Comparison of ENCODE assay signal across 31 cellular contexts in the genomic region with DNA sequence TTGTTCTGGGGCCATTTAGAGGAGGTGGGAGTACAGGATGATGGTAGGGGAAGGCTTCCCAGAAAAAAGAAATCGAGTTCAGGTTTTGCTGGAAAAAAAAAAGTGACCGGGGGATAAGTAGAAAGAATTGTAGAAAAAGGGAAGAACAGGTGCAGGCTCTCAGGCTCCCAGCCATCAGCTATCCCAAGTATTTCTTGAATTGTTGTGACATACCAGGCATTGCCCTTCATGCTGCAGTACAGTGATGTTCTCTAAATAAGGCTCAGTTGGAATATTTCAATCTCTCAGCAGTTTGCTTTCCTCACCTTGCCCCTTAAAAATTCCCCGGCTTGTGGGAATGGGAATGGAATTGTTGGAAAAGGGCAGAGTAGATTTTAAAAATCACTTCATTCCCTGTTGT.
"Had no signal": no experiment of that assay in that cellular context is flagged by ENCODE, and none has a peak within 500 bp of the region (broad histone marks: within the 10 kb centered on the region; RNA-seq: fewer than 3 reads in every experiment).

No MANE protein-coding gene starts in this region.

- H3K27me3 ChIP-seq: adrenal gland, ascending aorta, body of pancreas, brain microvascular endothelial cell, breast epithelium, cardiac muscle cell had no signal

- DNase-seq: activated effector memory CD4-positive, alpha-beta T cell treated with anti-CD3 and anti-CD28 coated beads, Interleukin-2, amount 50 U/mL, for 16 hours; activated effector memory CD4-positive, alpha-beta T cell treated with Interleukin-2 at 50 U/mL for 16 hours; activated gamma-delta T cell; activated gamma-delta T cell treated with Interleukin-2 at 50 U/mL for 16 hours; activated naive CD4-positive, alpha-beta T cell; activated naive CD4-positive, alpha-beta T cell treated with anti-CD3 and anti-CD28 coated beads for 36 hours; activated naive CD4-positive, alpha-beta T cell treated with anti-CD3 and anti-CD28 coated beads, Interleukin-2, amount 10 ng/mL, durations not matched to agents 7 days and 5 days; activated naive CD4-positive, alpha-beta T cell treated with anti-CD3 and anti-CD28 coated beads, Interleukin-2, amount 50 U/mL, for 16 hours; activated naive CD4-positive, alpha-beta T cell treated with Interleukin-2 at 50 U/mL for 16 hours; activated naive CD8-positive, alpha-beta T cell treated with anti-CD3 and anti-CD28 coated beads for 36 hours; activated naive CD8-positive, alpha-beta T cell treated with anti-CD3 and anti-CD28 coated beads, Interleukin-2, amount 10 ng/mL, durations not matched to agents 7 days and 5 days; activated naive CD8-positive, alpha-beta T cell treated with anti-CD3 and anti-CD28 coated beads, Interleukin-2, amount 50 U/mL, for 24 hours; activated T-cell treated with anti-CD3 and anti-CD28 coated beads for 4 hours; activated T-cell treated with anti-CD3 and anti-CD28 coated beads, Interleukin-2, amount 50 U/mL, for 1 hour; activated T-cell treated with anti-CD3 and anti-CD28 coated beads, Interleukin-2, amount 50 U/mL, for 24 hours; activated T-cell treated with anti-CD3 and anti-CD28 coated beads, Interleukin-2, amount 50 U/mL, for 4 hours; activated T-cell treated with anti-CD3 and anti-CD28 coated beads, Interleukin-2, amount 50 U/mL, for 48 hours; activated T-cell treated with anti-CD3 and anti-CD28 coated beads, Interleukin-2, amount 50 U/mL, for 72 hours; adrenal gland; amniotic stem cell; amygdala; anterior cingulate cortex; aorta; body of pancreas; brain microvascular endothelial cell; caudate nucleus; central memory CD4-positive, alpha-beta T cell; cerebellar nuclear complex had no signal

- H3K4me3 ChIP-seq: adrenal gland, ascending aorta, body of pancreas, breast epithelium, cardiac muscle cell had no signal

- H3K36me3 ChIP-seq: adrenal gland, ascending aorta, brain microvascular endothelial cell, breast epithelium, cardiac muscle cell had no signal

- H3K4me1 ChIP-seq: adrenal gland, ascending aorta, body of pancreas, breast epithelium had no signal

- H3K9me3 ChIP-seq: adrenal gland, ascending aorta, body of pancreas, breast epithelium had no signal

- H3K27ac ChIP-seq: adrenal gland, ascending aorta, body of pancreas, brain microvascular endothelial cell, breast epithelium, cardiac muscle cell had no signal
